ENCODE assay signal across 10 cellular contexts in the genomic region with DNA sequence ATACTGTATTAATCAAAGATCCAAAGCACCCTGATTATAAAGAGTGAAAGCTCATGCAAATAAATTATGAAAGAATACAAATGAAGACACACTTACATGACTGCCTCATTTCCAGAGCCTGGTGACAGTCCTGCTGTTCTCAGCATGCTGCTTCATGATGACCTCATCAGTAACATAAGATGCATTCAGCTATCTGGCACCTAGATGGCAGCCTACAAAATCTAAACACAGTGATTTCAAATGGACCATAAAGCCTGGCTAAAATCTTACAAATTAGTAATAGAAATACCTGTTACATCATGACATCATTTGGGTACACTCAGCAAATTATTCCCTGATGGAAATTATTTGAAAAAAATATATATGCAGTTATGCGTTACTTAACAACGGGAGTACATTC.
DNase-seq lines count a peak whose midpoint lies in the region; FAIRE-seq and TF ChIP-seq lines count a peak whose summit lies in the region.
"Had no signal": no experiment of that assay in that cellular context is flagged by ENCODE, and none has a peak within 500 bp of the region (broad histone marks: within the 10 kb centered on the region; RNA-seq: fewer than 3 reads in every experiment).

No MANE protein-coding gene starts in this region.

- no peak overlapping the region for H3K4me3 Mint-ChIP-seq in astrocyte (ENCODE audit: unreplicated experiment)
- H3K4me3 Mint-ChIP-seq: activated naive CD8-positive, alpha-beta T cell treated with anti-CD3 and anti-CD28 coated beads, Interleukin-2, amount 10 ng/mL, durations not matched to agents 7 days and 5 days had no signal

- TF ChIP-seq CTCF in astrocyte (IDR thresholded peaks at IDR 0.05; ENCODE audit: insufficient read depth, low read depth, low read length) (peak; percentile 40), left ventricle myocardium inferior (IDR thresholded peaks at IDR 0.05; ENCODE audit: borderline replicate concordance) (no peak), vagina (IDR thresholded peaks at IDR 0.05) (no peak)

- no peaks in the 10 kb centered on the region for H3K9me3 Mint-ChIP-seq in astrocyte (ENCODE audit: unreplicated experiment)

- no peaks in the 10 kb centered on the region for H3K79me2 ChIP-seq in astrocyte (ENCODE audit: insufficient read depth, low read length)

- no peak overlapping the region for H3K4me2 ChIP-seq in astrocyte (ENCODE audit: low read length)

- no peaks in the 10 kb centered on the region for H3K27me3 Mint-ChIP-seq in astrocyte (ENCODE audit: low read depth, unreplicated experiment)
- H3K27me3 Mint-ChIP-seq: activated naive CD8-positive, alpha-beta T cell treated with anti-CD3 and anti-CD28 coated beads, Interleukin-2, amount 10 ng/mL, durations not matched to agents 7 days and 5 days had no signal

- no peaks in the 10 kb centered on the region for H3K27me3 ChIP-seq in astrocyte (ENCODE audit: insufficient read depth, low read length)
- H3K27me3 ChIP-seq in left ventricle myocardium inferior (ENCODE audit: low read depth) = no peaks in the 10 kb centered on the region
- no peaks in the 10 kb centered on the region for H3K27me3 ChIP-seq in vagina

- no peak overlapping the region for H3K9ac ChIP-seq in astrocyte (ENCODE audit: low read length)

- H3K36me3 ChIP-seq in astrocyte (ENCODE audit: insufficient read depth, low read length) (no peaks in the 10 kb centered on the region), left ventricle myocardium inferior (no peaks in the 10 kb centered on the region), vagina (no peaks in the 10 kb centered on the region)

- H3K27ac ChIP-seq in astrocyte (ENCODE audit: low read depth, low read length) (no peak overlapping the region), left ventricle myocardium inferior (replicated peaks) (no peak overlapping the region), vagina (no peak overlapping the region)

- H3K27ac Mint-ChIP-seq in astrocyte (ENCODE audit: unreplicated experiment) = no peak overlapping the region
- H3K27ac Mint-ChIP-seq: activated naive CD8-positive, alpha-beta T cell treated with anti-CD3 and anti-CD28 coated beads, Interleukin-2, amount 10 ng/mL, durations not matched to agents 7 days and 5 days had no signal

- H2AFZ ChIP-seq in astrocyte (ENCODE audit: low read depth, low read length) = no peak overlapping the region

- no peaks in the 10 kb centered on the region for H3K4me1 Mint-ChIP-seq in astrocyte (ENCODE audit: low read depth, unreplicated experiment)
- H3K4me1 Mint-ChIP-seq: activated naive CD8-positive, alpha-beta T cell treated with anti-CD3 and anti-CD28 coated beads, Interleukin-2, amount 10 ng/mL, durations not matched to agents 7 days and 5 days had no signal

- intact Hi-C loops in left ventricle myocardium inferior (cut with micrococcal nuclease) (no loop called here), vagina (cut with DNase I) (no loop called here)

- H3K4me3 ChIP-seq in astrocyte (ENCODE audit: insufficient read depth, low read depth, low read length) (no peak overlapping the region), left ventricle myocardium inferior (no peak overlapping the region), vagina (no peak overlapping the region)

- H3K9me3 ChIP-seq in astrocyte (ENCODE audit: insufficient read depth, low read depth, low read length) (no peaks in the 10 kb centered on the region), left ventricle myocardium inferior (replicated peaks) (peaks cover 5% of the 10 kb centered on the region), vagina (no peaks in the 10 kb centered on the region)

- FAIRE-seq in astrocyte (lab: Jason Lieb, UNC) = no peak

- H4K20me1 ChIP-seq in astrocyte (ENCODE audit: insufficient read depth, low read length) = no peaks in the 10 kb centered on the region

- no peaks in the 10 kb centered on the region for H3K36me3 Mint-ChIP-seq in astrocyte (ENCODE audit: low read depth, unreplicated experiment)
- H3K36me3 Mint-ChIP-seq: activated naive CD8-positive, alpha-beta T cell treated with anti-CD3 and anti-CD28 coated beads, Interleukin-2, amount 10 ng/mL, durations not matched to agents 7 days and 5 days had no signal

- TF ChIP-seq POLR2A in vagina (IDR thresholded peaks at IDR 0.05) = no peak

- peak; percentile 2 for DNase-seq in DMS53 treated with DMSO at 0.1 percent for 48 hours (lab: John Stamatoyannopoulos, UW; ENCODE audit: unreplicated experiment)
- DNase-seq in NAMALWA (ENCODE audit: low spot score) = peak; percentile 41
- DNase-seq in astrocyte (ENCODE audit: low read depth) = peak; percentile 42
- peak; percentile 74 for DNase-seq in left kidney (ENCODE audit: low read depth, low spot score)
- no peak for DNase-seq in left ventricle myocardium inferior
- DNase-seq in vagina (ENCODE audit: extremely low spot score in 2 of 2) = no peak
- no peak for DNase-seq in cortex of kidney (lab: John Stamatoyannopoulos, UW)
- no peak for DNase-seq in effector CD8-positive, alpha-beta T cell (lab: John Stamatoyannopoulos, UW)
- DNase-seq: activated naive CD8-positive, alpha-beta T cell treated with anti-CD3 and anti-CD28 coated beads, Interleukin-2, amount 10 ng/mL, durations not matched to agents 7 days and 5 days; stimulated activated CD8-positive, alpha-beta memory T cell treated with anti-CD3 and anti-CD28 coated beads, Interleukin-4, amount 100 ng/mL, for 48 hours had no signal

- H3K4me1 ChIP-seq in astrocyte (ENCODE audit: insufficient read depth, low read length) (no peaks in the 10 kb centered on the region), left ventricle myocardium inferior (no peaks in the 10 kb centered on the region), vagina (no peaks in the 10 kb centered on the region)

Comparison
In these comparisons a context has a peak if more than half of its experiments do, and no peak if none do; other contexts are left out.
1. DNase-seq: peak in DMS53 treated with DMSO at 0.1 percent for 48 hours (single experiment), NAMALWA (single experiment), astrocyte (single experiment) and left kidney (single experiment); none in left ventricle myocardium inferior (single experiment), vagina (0 of 2), cortex of kidney (single experiment) and effector CD8-positive, alpha-beta T cell (single experiment).